ENCODE assay signal across 9 cellular contexts in genomic region chr5:59598547-59598874, GRCh38.
DNase-seq lines count a peak whose midpoint lies in the region; ATAC-seq, FAIRE-seq and TF ChIP-seq lines count a peak whose summit lies in the region.
"Had no signal": no experiment of that assay in that cellular context is flagged by ENCODE, and none has a peak within 500 bp of the region (broad histone marks: within the 10 kb centered on the region; RNA-seq: fewer than 3 reads in every experiment).

No MANE protein-coding gene starts in this region.

- no peaks in the 10 kb centered on the region for H3K36me3 ChIP-seq in left lung

- TF ChIP-seq CTCF in AG10803 (conservative IDR thresholded peaks at IDR 0.05; ENCODE audit: low read length) (no peak), left lung (IDR thresholded peaks at IDR 0.05) (no peak)

- H3K27ac Mint-ChIP-seq in activated T-helper 2 cell treated with anti-CD3 and anti-CD28 coated beads, Interferon-gamma antibody, Interleukin-2, Interleukin-4, amounts not matched to agents 10 μg/mL and 5 μg/mL and 100 μg/mL, durations not matched to agents 14 hours and 24 hours and 36 hours = no peak overlapping the region

- FAIRE-seq in RCC 7860 (lab: Jason Lieb, UNC) = no peak

- peaks cover 0 to 22% of the 10 kb centered on the region in 2 donors for H3K4me1 ChIP-seq in left lung

- H3K4me1 Mint-ChIP-seq in activated T-helper 2 cell treated with anti-CD3 and anti-CD28 coated beads, Interferon-gamma antibody, Interleukin-2, Interleukin-4, amounts not matched to agents 10 μg/mL and 5 μg/mL and 100 μg/mL, durations not matched to agents 14 hours and 24 hours and 36 hours (ENCODE audit: low read depth) = peaks cover 6% of the 10 kb centered on the region
- H3K4me1 Mint-ChIP-seq: central memory CD8-positive, alpha-beta T cell had no signal

- DNase-seq in AG10803 (ENCODE audit: low read depth) = no peak
- DNase-seq in RCC 7860 (ENCODE audit: low spot score) = peak; percentile 7
- no peak for DNase-seq in left lung
- no peak for DNase-seq in activated T-helper 2 cell treated with anti-CD3 and anti-CD28 coated beads, Interferon-gamma antibody, Interleukin-2, Interleukin-4, amounts not matched to agents 10 μg/mL and 5 μg/mL and 100 μg/mL, durations not matched to agents 14 hours and 24 hours and 36 hours (ENCODE audit: low spot score)
- DNase-seq in NCI-H82 treated with DMSO at 0.1 percent for 48 hours (lab: John Stamatoyannopoulos, UW; ENCODE audit: unreplicated experiment) = no peak
- no peak for DNase-seq in NCI-H524 treated with DMSO at 0.1 percent for 48 hours (lab: John Stamatoyannopoulos, UW)
- DNase-seq in GDM1 (lab: John Stamatoyannopoulos, UW) = no peak

- no peaks in the 10 kb centered on the region for H3K9me3 ChIP-seq in left lung

- peak overlapping the region in 1 of 2 donors; percentile 3 for H3K27ac ChIP-seq in left lung

- H3K27me3 ChIP-seq in left lung = no peaks in the 10 kb centered on the region

- no peaks in the 10 kb centered on the region for H3K36me3 Mint-ChIP-seq in activated T-helper 2 cell treated with anti-CD3 and anti-CD28 coated beads, Interferon-gamma antibody, Interleukin-2, Interleukin-4, amounts not matched to agents 10 μg/mL and 5 μg/mL and 100 μg/mL, durations not matched to agents 14 hours and 24 hours and 36 hours (ENCODE audit: low read depth)

- no peaks in the 10 kb centered on the region for H3K9me3 Mint-ChIP-seq in activated T-helper 2 cell treated with anti-CD3 and anti-CD28 coated beads, Interferon-gamma antibody, Interleukin-2, Interleukin-4, amounts not matched to agents 10 μg/mL and 5 μg/mL and 100 μg/mL, durations not matched to agents 14 hours and 24 hours and 36 hours

- peaks cover 14% of the 10 kb centered on the region for H3K27me3 Mint-ChIP-seq in activated T-helper 2 cell treated with anti-CD3 and anti-CD28 coated beads, Interferon-gamma antibody, Interleukin-2, Interleukin-4, amounts not matched to agents 10 μg/mL and 5 μg/mL and 100 μg/mL, durations not matched to agents 14 hours and 24 hours and 36 hours (ENCODE audit: low read depth)
- H3K27me3 Mint-ChIP-seq: central memory CD8-positive, alpha-beta T cell had no signal

- peak overlapping the region; percentile 39 for H3K4me3 ChIP-seq in AG10803 (ENCODE audit: low read length)
- H3K4me3 ChIP-seq in left lung = peak overlapping the region; percentile 6 to 7

- H3K4me3 Mint-ChIP-seq in activated T-helper 2 cell treated with anti-CD3 and anti-CD28 coated beads, Interferon-gamma antibody, Interleukin-2, Interleukin-4, amounts not matched to agents 10 μg/mL and 5 μg/mL and 100 μg/mL, durations not matched to agents 14 hours and 24 hours and 36 hours (ENCODE audit: low read depth) = no peak overlapping the region
- H3K4me3 Mint-ChIP-seq: central memory CD8-positive, alpha-beta T cell had no signal

- intact Hi-C loops in left lung (cut with DNase I) = no loop called here
- intact Hi-C loops in activated T-helper 2 cell treated with anti-CD3 and anti-CD28 coated beads, Interferon-gamma antibody, Interleukin-2, Interleukin-4, amounts not matched to agents 10 μg/mL and 5 μg/mL and 100 μg/mL, durations not matched to agents 14 hours and 24 hours and 36 hours (cut with micrococcal nuclease) = no loop called here

- ATAC-seq in GM21447 (IDR thresholded peaks at IDR 0.05; ENCODE audit: unreplicated experiment) (peak; percentile 71), left lung (peak; percentile 82)
